ENCODE assay signal across 1 cellular context in genomic region chr20:3199976-3200755, GRCh38.
TF ChIP-seq lines count a peak whose summit lies in the region.

No MANE protein-coding gene starts in this region.

TF ChIP-seq in GM12878, 131 proteins besides CTCF, POLR2A, EP300 and RAD21:
- TF ChIP-seq RB1 (IDR thresholded peaks at IDR 0.05; ENCODE audit: borderline replicate concordance), result no peak
- no peak for TF ChIP-seq KDM1A (IDR thresholded peaks at IDR 0.05; ENCODE audit: borderline replicate concordance)
- no peak for TF ChIP-seq SUPT20H (IDR thresholded peaks at IDR 0.05; ENCODE audit: borderline replicate concordance, control insufficient read depth, low read depth, low read length)
- TF ChIP-seq ZBTB11 (CRISPR knock-in tag; IDR thresholded peaks at IDR 0.05), result no peak
- no peak for TF ChIP-seq REST (IDR thresholded peaks at IDR 0.05; ENCODE audit: low read depth, low read length)
- no peak for TF ChIP-seq HDAC6 (IDR thresholded peaks at IDR 0.05; ENCODE audit: unreplicated experiment)
- TF ChIP-seq, protein P1, sequence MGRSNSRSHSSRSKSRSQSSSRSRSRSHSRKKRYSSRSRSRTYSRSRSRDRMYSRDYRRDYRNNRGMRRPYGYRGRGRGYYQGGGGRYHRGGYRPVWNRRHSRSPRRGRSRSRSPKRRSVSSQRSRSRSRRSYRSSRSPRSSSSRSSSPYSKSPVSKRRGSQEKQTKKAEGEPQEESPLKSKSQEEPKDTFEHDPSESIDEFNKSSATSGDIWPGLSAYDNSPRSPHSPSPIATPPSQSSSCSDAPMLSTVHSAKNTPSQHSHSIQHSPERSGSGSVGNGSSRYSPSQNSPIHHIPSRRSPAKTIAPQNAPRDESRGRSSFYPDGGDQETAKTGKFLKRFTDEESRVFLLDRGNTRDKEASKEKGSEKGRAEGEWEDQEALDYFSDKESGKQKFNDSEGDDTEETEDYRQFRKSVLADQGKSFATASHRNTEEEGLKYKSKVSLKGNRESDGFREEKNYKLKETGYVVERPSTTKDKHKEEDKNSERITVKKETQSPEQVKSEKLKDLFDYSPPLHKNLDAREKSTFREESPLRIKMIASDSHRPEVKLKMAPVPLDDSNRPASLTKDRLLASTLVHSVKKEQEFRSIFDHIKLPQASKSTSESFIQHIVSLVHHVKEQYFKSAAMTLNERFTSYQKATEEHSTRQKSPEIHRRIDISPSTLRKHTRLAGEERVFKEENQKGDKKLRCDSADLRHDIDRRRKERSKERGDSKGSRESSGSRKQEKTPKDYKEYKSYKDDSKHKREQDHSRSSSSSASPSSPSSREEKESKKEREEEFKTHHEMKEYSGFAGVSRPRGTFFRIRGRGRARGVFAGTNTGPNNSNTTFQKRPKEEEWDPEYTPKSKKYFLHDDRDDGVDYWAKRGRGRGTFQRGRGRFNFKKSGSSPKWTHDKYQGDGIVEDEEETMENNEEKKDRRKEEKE (IDR thresholded peaks at IDR 0.05), result no peak
- no peak for TF ChIP-seq SREBF2 (IDR thresholded peaks at IDR 0.05; ENCODE audit: low read length)
- TF ChIP-seq TAF1 (IDR thresholded peaks at IDR 0.05; ENCODE audit: borderline replicate concordance, low read depth, low read length), result no peak
TF ChIP-seq in GM12878: peak in this region for 0.
